8 cellular contexts compared by ENCODE assay signal in genomic region chr1:146386851-146387749, GRCh38.
DNase-seq lines count a peak whose midpoint lies in the region; ATAC-seq and TF ChIP-seq lines count a peak whose summit lies in the region.
"Not testable (repeated sequence)": the region's sequence is repeated elsewhere in the genome, so short reads cannot be mapped to it uniquely, and the experiment has no call there.

No MANE protein-coding gene starts in this region.

- H3K27ac ChIP-seq in duodenal mucosa (ENCODE audit: low read depth, low read length): peak overlapping the region; percentile 78
- H3K27ac ChIP-seq in liver (ENCODE audit: low read depth in 1 of 2, low read length in 2 of 2): peak overlapping the region; percentile 79 to 83

- not testable (repeated sequence) for TF ChIP-seq CTCF in Caco-2 (IDR thresholded peaks at IDR 0.05; ENCODE audit: insufficient read depth in 1 of 2, low read depth in 1 of 2, low read length in 1 of 2, severe bottlenecking in 1 of 2, unreplicated experiment in 1 of 2); liver (IDR thresholded peaks at IDR 0.05; ENCODE audit: low read depth, low read length, missing input control)

- CTCF ChIA-PET in Caco-2 (lab: Charles Lee): interaction anchor here (1.2 kb wide), 1 partner anchor 10 kb away, joined by 4 read pairs; no protein-coding TSS in a partner anchor

- not testable (repeated sequence) for H3K36me3 Mint-ChIP-seq in Caco-2 (ENCODE audit: insufficient read depth, unreplicated experiment)

- DNase-seq in Caco-2: peak; percentile 76 to 90
- DNase-seq in NCI-H748 (lab: John Stamatoyannopoulos, UW; ENCODE audit: unreplicated experiment): peak; percentile 96
- peak; percentile 42 for DNase-seq in activated CD4-positive, alpha-beta T cell treated with anti-CD3 and anti-CD28 coated beads, Interleukin-2, amount 50 U/mL, for 1 hour
- DNase-seq in stimulated activated CD4-positive, alpha-beta T cell treated with anti-CD3 and anti-CD28 coated beads, Interleukin-4, amount 100 ng/mL, for 1 hour: peak; percentile 65

- BruUV-seq in Caco-2 (replicated peaks; lab: Mats Ljungman, UMichigan): TSS peak; percentile 100

- not testable (repeated sequence) for H3K27me3 Mint-ChIP-seq in Caco-2 (ENCODE audit: insufficient read depth, unreplicated experiment)

- WGBS in liver: under 1% methylated on average over 29 of the region's 39 CpGs

- H3K27me3 ChIP-seq in Caco-2 (replicated peaks; ENCODE audit: control insufficient read depth, insufficient read depth, low read length); duodenal mucosa (ENCODE audit: control insufficient read depth in 1 of 2, insufficient read depth in 2 of 2, low read length in 2 of 2); liver (ENCODE audit: control insufficient read depth in 4 of 4, insufficient read depth in 4 of 4, low read length in 3 of 4): not testable (repeated sequence)

- POLR2A ChIA-PET in Caco-2 (lab: Charles Lee): interaction anchor here (1.0 to 1.8 kb wide), 3 partner anchors 10 to 697 kb away, joined by 4 to 30 read pairs (median 11); no protein-coding TSS in a partner anchor

- not testable (repeated sequence) for H3K4me1 Mint-ChIP-seq in Caco-2 (ENCODE audit: low read depth, unreplicated experiment)

- H3K4me3 ChIP-seq in Caco-2 (ENCODE audit: low read depth, low read length): peak overlapping the region; percentile 27
- H3K4me3 ChIP-seq in duodenal mucosa (ENCODE audit: low read depth in 1 of 2, low read length in 2 of 2): peak overlapping the region; percentile 55 to 57
- peak overlapping the region in 1 of 3 donors; percentile 37 for H3K4me3 ChIP-seq in liver (ENCODE audit: low read depth in 1 of 3, low read length in 3 of 3)

- peak overlapping the region; percentile 43 to 65 for H3K9ac ChIP-seq in duodenal mucosa (ENCODE audit: low read depth in 1 of 2, low read length in 2 of 2)
- H3K9ac ChIP-seq in liver (ENCODE audit: low read depth in 1 of 2, low read length in 2 of 2): peak overlapping the region in 1 of 2 donors; percentile 79

- intact Hi-C loops in Caco-2 (cut with micrococcal nuclease; ENCODE audit: unreplicated experiment): not testable (repeated sequence)

- not testable (repeated sequence) for H3K36me3 ChIP-seq in Caco-2 (ENCODE audit: control insufficient read depth, insufficient read depth, low read length); duodenal mucosa (ENCODE audit: control insufficient read depth in 1 of 2, insufficient read depth in 2 of 2, low read length in 2 of 2); liver (ENCODE audit: control insufficient read depth in 4 of 4, insufficient read depth in 3 of 4, low read depth in 1 of 4, low read length in 3 of 4)

- H3K27ac Mint-ChIP-seq in Caco-2 (ENCODE audit: unreplicated experiment): peak overlapping the region; percentile 100

- not testable (repeated sequence) for H3K9me3 Mint-ChIP-seq in Caco-2 (ENCODE audit: unreplicated experiment)

- TF ChIP-seq RAD21 in liver (IDR thresholded peaks at IDR 0.05): peak in 1 of 2 donors; percentile 16

- H3K4me3 Mint-ChIP-seq in Caco-2 (ENCODE audit: unreplicated experiment): peak overlapping the region; percentile 84

- H3K9me3 ChIP-seq in Caco-2; duodenal mucosa (ENCODE audit: control insufficient read depth in 1 of 2, low read length in 2 of 2); liver (ENCODE audit: control insufficient read depth in 4 of 4, low read length in 3 of 4): not testable (repeated sequence)

- ATAC-seq in GM19468 (IDR thresholded peaks at IDR 0.05; ENCODE audit: extremely low read depth, unreplicated experiment) (peak; percentile 65), HG03575 (IDR thresholded peaks at IDR 0.05; ENCODE audit: extremely low read depth, insufficient number of reproducible peaks, low FRiP score, unreplicated experiment) (peak; percentile 46)

- not testable (repeated sequence) for H3K4me1 ChIP-seq in Caco-2; duodenal mucosa (ENCODE audit: control insufficient read depth in 1 of 2, insufficient read depth in 2 of 2, low read length in 2 of 2); liver (ENCODE audit: control insufficient read depth in 4 of 4, insufficient read depth in 4 of 4, low read length in 3 of 4)

TF ChIP-seq in liver, 16 proteins besides CTCF, POLR2A, EP300 and RAD21:
- TF ChIP-seq HNF4A (conservative IDR thresholded peaks at IDR 0.05) (peak in 1 of 2 donors; percentile 29), ZBTB33 (IDR thresholded peaks at IDR 0.05) (peak; percentile 23), REST (IDR thresholded peaks at IDR 0.05) (peak; percentile 74), GABPA (IDR thresholded peaks at IDR 0.05 in 1 of 2, conservative IDR thresholded peaks at IDR 0.05 in 1 of 2) (peak; percentile 43 to 79), SP1 (IDR thresholded peaks at IDR 0.05) (peak; percentile 21), JUND (IDR thresholded peaks at IDR 0.05) (peak in 1 of 2 donors; percentile 53), YY1 (IDR thresholded peaks at IDR 0.05) (peak; percentile 60)

Comparison
In these comparisons a context has a peak if more than half of its experiments do, and no peak if none do; other contexts are left out.
1. DNase-seq: peak in every context shown above with its lines; median percentile 96 in NCI-H748; 83 in Caco-2; 65 in stimulated activated CD4-positive, alpha-beta T cell treated with anti-CD3 and anti-CD28 coated beads, Interleukin-4, amount 100 ng/mL, for 1 hour; 42 in activated CD4-positive, alpha-beta T cell treated with anti-CD3 and anti-CD28 coated beads, Interleukin-2, amount 50 U/mL, for 1 hour.